2 cellular contexts compared by ENCODE assay signal in genomic region chr20:53878262-53879047, GRCh38.
TF ChIP-seq lines count a peak whose summit lies in the region.

No MANE protein-coding gene starts in this region.

TF ChIP-seq in A549, 52 proteins besides CTCF, POLR2A, EP300 and RAD21:
- TF ChIP-seq FOSB (CRISPR knock-in tag; IDR thresholded peaks at IDR 0.05) = no peak
- no peak for TF ChIP-seq KDM1A (IDR thresholded peaks at IDR 0.05; ENCODE audit: low read depth)
- no peak for TF ChIP-seq ZC3H11A (IDR thresholded peaks at IDR 0.05)
- TF ChIP-seq TP53 (CRISPR knock-in tag; IDR thresholded peaks at IDR 0.05) = no peak
- TF ChIP-seq, protein P1, sequence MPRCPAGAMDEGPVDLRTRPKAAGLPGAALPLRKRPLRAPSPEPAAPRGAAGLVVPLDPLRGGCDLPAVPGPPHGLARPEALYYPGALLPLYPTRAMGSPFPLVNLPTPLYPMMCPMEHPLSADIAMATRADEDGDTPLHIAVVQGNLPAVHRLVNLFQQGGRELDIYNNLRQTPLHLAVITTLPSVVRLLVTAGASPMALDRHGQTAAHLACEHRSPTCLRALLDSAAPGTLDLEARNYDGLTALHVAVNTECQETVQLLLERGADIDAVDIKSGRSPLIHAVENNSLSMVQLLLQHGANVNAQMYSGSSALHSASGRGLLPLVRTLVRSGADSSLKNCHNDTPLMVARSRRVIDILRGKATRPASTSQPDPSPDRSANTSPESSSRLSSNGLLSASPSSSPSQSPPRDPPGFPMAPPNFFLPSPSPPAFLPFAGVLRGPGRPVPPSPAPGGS (IDR thresholded peaks at IDR 0.05) = no peak

TF ChIP-seq in IMR-90, 13 proteins besides CTCF, POLR2A, EP300 and RAD21:
- TF ChIP-seq MAZ (IDR thresholded peaks at IDR 0.05; ENCODE audit: borderline replicate concordance, low read depth, low read length) = no peak
- TF ChIP-seq RFX5 (IDR thresholded peaks at IDR 0.05; ENCODE audit: low read depth, low read length) = no peak
- no peak for TF ChIP-seq USF2 (IDR thresholded peaks at IDR 0.05; ENCODE audit: low read depth, low read length)
- TF ChIP-seq ELK1 (IDR thresholded peaks at IDR 0.05; ENCODE audit: borderline replicate concordance, low read depth, low read length) = no peak
- no peak for TF ChIP-seq NFE2L2 (IDR thresholded peaks at IDR 0.05; ENCODE audit: low read depth, low read length)
- no peak for TF ChIP-seq CHD1 (IDR thresholded peaks at IDR 0.05; ENCODE audit: low read depth, low read length)
- TF ChIP-seq CEBPB (IDR thresholded peaks at IDR 0.05; ENCODE audit: low read depth, low read length) = no peak
- TF ChIP-seq RCOR1 (IDR thresholded peaks at IDR 0.05; ENCODE audit: insufficient replicate concordance, low read length) = no peak
- no peak for TF ChIP-seq FOS (IDR thresholded peaks at IDR 0.05; ENCODE audit: low read depth, low read length)
- no peak for TF ChIP-seq BHLHE40 (IDR thresholded peaks at IDR 0.05; ENCODE audit: low read depth, low read length)
- TF ChIP-seq SMC3 (IDR thresholded peaks at IDR 0.05; ENCODE audit: low read depth, low read length) = no peak
- TF ChIP-seq MAFK (IDR thresholded peaks at IDR 0.05; ENCODE audit: low read depth, low read length) = no peak
